ENCODE assay signal across 27 cellular contexts in the genomic region with DNA sequence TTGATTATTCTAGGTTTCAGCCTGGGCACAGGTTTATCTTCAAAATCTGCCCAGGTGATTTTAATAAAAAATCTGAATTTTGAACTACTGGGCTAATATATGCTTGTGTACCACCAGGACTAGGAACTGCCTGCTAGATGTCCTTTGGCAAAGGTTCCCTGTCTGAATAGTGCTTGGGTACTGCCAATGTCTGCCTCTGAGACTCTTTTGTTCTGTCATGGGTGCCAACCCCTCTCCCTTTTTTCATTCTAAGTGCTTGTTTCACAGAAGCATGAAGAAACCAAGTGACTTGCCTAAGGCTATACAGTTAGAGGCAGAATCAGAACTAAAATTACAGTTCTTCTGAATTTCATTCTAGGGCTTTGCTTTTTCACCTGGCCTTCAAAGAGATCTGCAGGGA.
"Had no signal": no experiment of that assay in that cellular context is flagged by ENCODE, and none has a peak within 500 bp of the region (broad histone marks: within the 10 kb centered on the region; RNA-seq: fewer than 3 reads in every experiment).

No MANE protein-coding gene starts in this region.

- H3K9me3 Mint-ChIP-seq: activated naive CD4-positive, alpha-beta T cell treated with anti-CD3 and anti-CD28 coated beads, Interleukin-2, amount 50 U/mL, for 24 hours; activated naive CD8-positive, alpha-beta T cell treated with anti-CD3 and anti-CD28 coated beads, Interleukin-2, amount 50 U/mL, for 24 hours; activated T-helper 2 cell treated with anti-CD3 and anti-CD28 coated beads, Interferon-gamma antibody, Interleukin-2, Interleukin-4, amounts not matched to agents 10 μg/mL and 5 μg/mL and 100 μg/mL, durations not matched to agents 14 hours and 24 hours and 36 hours; effector memory CD8-positive, alpha-beta T cell; nephron progenitor cell; stimulated activated memory B cell treated with anti-CD40 and anti-IgM and Interleukin-4, amounts not matched to agents 10 μg/mL and 1 μg/mL and 100 μg/mL, for 72 hours; stimulated activated naive CD8-positive, alpha-beta T cell treated with anti-CD3 and anti-CD28 coated beads, Interleukin-15, amount 100 ng/mL, for 72 hours had no signal

- H3K36me3 Mint-ChIP-seq: activated CD8-positive, alpha-beta memory T cell treated with anti-CD3 and anti-CD28 coated beads, Interleukin-2, amount 10 ng/mL, durations not matched to agents 7 days and 5 days; activated naive CD4-positive, alpha-beta T cell treated with anti-CD3 and anti-CD28 coated beads, Interleukin-2, amount 50 U/mL, for 24 hours; naive B cell; stimulated activated memory B cell treated with anti-CD40 and anti-IgM and Interleukin-4, amounts not matched to agents 10 μg/mL and 1 μg/mL and 100 μg/mL, for 72 hours had no signal

- H3K4me1 Mint-ChIP-seq: activated CD4-positive, alpha-beta T cell treated with anti-CD3 and anti-CD28 coated beads for 36 hours; activated CD8-positive, alpha-beta memory T cell treated with anti-CD3 and anti-CD28 coated beads, Interleukin-2, amount 10 ng/mL, durations not matched to agents 7 days and 5 days; activated naive CD4-positive, alpha-beta T cell treated with anti-CD3 and anti-CD28 coated beads, Interleukin-2, amount 50 U/mL, for 24 hours; activated naive CD8-positive, alpha-beta T cell treated with anti-CD3 and anti-CD28 coated beads, Interleukin-2, amount 50 U/mL, for 24 hours; naive B cell; stimulated activated memory B cell treated with anti-CD40 and anti-IgM and Interleukin-4, amounts not matched to agents 10 μg/mL and 1 μg/mL and 100 μg/mL, for 72 hours; stimulated activated naive CD8-positive, alpha-beta T cell treated with anti-CD3 and anti-CD28 coated beads, Interleukin-15, amount 100 ng/mL, for 72 hours had no signal

- H3K27me3 ChIP-seq: gastrocnemius medialis, neutrophil, ovary, right atrium auricular region, tibial nerve had no signal

- H3K27ac ChIP-seq: gastrocnemius medialis, left ventricle myocardium inferior, neutrophil, ovary, prostate gland, right atrium auricular region, tibial nerve had no signal

- DNase-seq: activated CD4-positive, alpha-beta T cell treated with anti-CD3 and anti-CD28 coated beads for 36 hours; activated CD4-positive, CD25-positive, alpha-beta regulatory T cell; activated CD8-positive, alpha-beta memory T cell treated with anti-CD3 and anti-CD28 coated beads, Interleukin-2, amount 10 ng/mL, durations not matched to agents 7 days and 5 days; activated CD8-positive, alpha-beta T cell treated with anti-CD3 and anti-CD28 coated beads, Interleukin-2, amount 10 ng/mL, durations not matched to agents 7 days and 5 days; activated naive CD8-positive, alpha-beta T cell treated with anti-CD3 and anti-CD28 coated beads, Interleukin-2, amount 50 U/mL, for 24 hours; activated T-cell treated with anti-CD3 and anti-CD28 coated beads, Interleukin-2, amount 50 U/mL, for 48 hours; cortex of kidney; effector memory CD8-positive, alpha-beta T cell; erythroblast; gastrocnemius medialis; left ventricle myocardium inferior; naive B cell; nephron progenitor cell; ovary; stimulated activated CD4-positive, alpha-beta T cell treated with anti-CD3 and anti-CD28 coated beads, Interleukin-1b, Interleukin-23, amount 100 ng/mL, for 48 hours; stimulated activated CD4-positive, alpha-beta T cell treated with anti-CD3 and anti-CD28 coated beads, Interleukin-4, amount 100 ng/mL, for 4 hours; stimulated activated CD8-positive, alpha-beta memory T cell treated with anti-CD3 and anti-CD28 coated beads, Interleukin-4, amount 100 ng/mL, for 48 hours; stimulated activated naive CD8-positive, alpha-beta T cell treated with anti-CD3 and anti-CD28 coated beads, Interleukin-15, amount 100 ng/mL, for 72 hours had no signal

- H3K9me3 ChIP-seq: gastrocnemius medialis, left ventricle myocardium inferior, neutrophil, ovary, prostate gland, right atrium auricular region, tibial nerve had no signal

- H3K27me3 Mint-ChIP-seq: activated naive CD8-positive, alpha-beta T cell treated with anti-CD3 and anti-CD28 coated beads, Interleukin-2, amount 50 U/mL, for 24 hours; stimulated activated naive CD8-positive, alpha-beta T cell treated with anti-CD3 and anti-CD28 coated beads, Interleukin-15, amount 100 ng/mL, for 72 hours had no signal

- H3K4me3 Mint-ChIP-seq: activated CD4-positive, alpha-beta T cell treated with anti-CD3 and anti-CD28 coated beads for 36 hours; activated CD8-positive, alpha-beta memory T cell treated with anti-CD3 and anti-CD28 coated beads, Interleukin-2, amount 10 ng/mL, durations not matched to agents 7 days and 5 days; activated CD8-positive, alpha-beta T cell treated with anti-CD3 and anti-CD28 coated beads, Interleukin-2, amount 10 ng/mL, durations not matched to agents 7 days and 5 days; activated naive CD4-positive, alpha-beta T cell treated with anti-CD3 and anti-CD28 coated beads, Interleukin-2, amount 50 U/mL, for 24 hours; activated naive CD8-positive, alpha-beta T cell treated with anti-CD3 and anti-CD28 coated beads, Interleukin-2, amount 50 U/mL, for 24 hours; effector memory CD8-positive, alpha-beta T cell; naive B cell; nephron progenitor cell; stimulated activated memory B cell treated with anti-CD40 and anti-IgM and Interleukin-4, amounts not matched to agents 10 μg/mL and 1 μg/mL and 100 μg/mL, for 72 hours; stimulated activated naive CD8-positive, alpha-beta T cell treated with anti-CD3 and anti-CD28 coated beads, Interleukin-15, amount 100 ng/mL, for 72 hours had no signal

- H3K36me3 ChIP-seq: gastrocnemius medialis, left ventricle myocardium inferior, neutrophil, ovary, prostate gland, right atrium auricular region, tibial nerve had no signal

- H3K27ac Mint-ChIP-seq: activated CD4-positive, alpha-beta T cell treated with anti-CD3 and anti-CD28 coated beads for 36 hours; activated CD8-positive, alpha-beta memory T cell treated with anti-CD3 and anti-CD28 coated beads, Interleukin-2, amount 10 ng/mL, durations not matched to agents 7 days and 5 days; activated CD8-positive, alpha-beta T cell treated with anti-CD3 and anti-CD28 coated beads, Interleukin-2, amount 10 ng/mL, durations not matched to agents 7 days and 5 days; activated naive CD4-positive, alpha-beta T cell treated with anti-CD3 and anti-CD28 coated beads, Interleukin-2, amount 50 U/mL, for 24 hours; activated naive CD8-positive, alpha-beta T cell treated with anti-CD3 and anti-CD28 coated beads, Interleukin-2, amount 50 U/mL, for 24 hours; activated T-helper 2 cell treated with anti-CD3 and anti-CD28 coated beads, Interferon-gamma antibody, Interleukin-2, Interleukin-4, amounts not matched to agents 10 μg/mL and 5 μg/mL and 100 μg/mL, durations not matched to agents 14 hours and 24 hours and 36 hours; effector memory CD8-positive, alpha-beta T cell; naive B cell; nephron progenitor cell; stimulated activated memory B cell treated with anti-CD40 and anti-IgM and Interleukin-4, amounts not matched to agents 10 μg/mL and 1 μg/mL and 100 μg/mL, for 72 hours; stimulated activated naive CD8-positive, alpha-beta T cell treated with anti-CD3 and anti-CD28 coated beads, Interleukin-15, amount 100 ng/mL, for 72 hours had no signal

- H3K4me3 ChIP-seq: gastrocnemius medialis, left ventricle myocardium inferior, lung, ovary, prostate gland, right atrium auricular region, smooth muscle cell, tibial nerve had no signal

- H3K4me1 ChIP-seq: gastrocnemius medialis, prostate gland, right atrium auricular region, tibial nerve had no signal
